Comparison of ENCODE assay signal across 16 cellular contexts in genomic region chr5:135387629-135387960, GRCh38. TPM values are rescaled to one million over a fixed set of nuclear protein-coding genes. Genes with fewer than 3 reads are reported as not detected.
DNase-seq lines count a peak whose midpoint lies in the region; ATAC-seq and TF ChIP-seq lines count a peak whose summit lies in the region.
"Had no signal": no experiment of that assay in that cellular context is flagged by ENCODE, and none has a peak within 500 bp of the region (broad histone marks: within the 10 kb centered on the region; RNA-seq: fewer than 3 reads in every experiment).

No MANE protein-coding gene starts in this region.

- H3K9me2 ChIP-seq in MM.1S (replicated peaks; ENCODE audit: insufficient read depth, low read length) = no peaks in the 10 kb centered on the region

- H3K4me1 ChIP-seq in ACC112 (ENCODE audit: control insufficient read depth, insufficient read depth, low read length, unreplicated experiment) (peaks cover 65% of the 10 kb centered on the region), mammary epithelial cell (ENCODE audit: insufficient read depth, low read length) (peaks cover 81% of the 10 kb centered on the region), muscle layer of duodenum (ENCODE audit: control insufficient read depth in 1 of 2, insufficient read depth in 2 of 2, low read length in 2 of 2) (peaks cover 29 to 31% of the 10 kb centered on the region in 2 donors), prostate gland (replicated peaks) (peaks cover 3% of the 10 kb centered on the region), MM.1S (ENCODE audit: low read length) (peaks cover 10% of the 10 kb centered on the region)

- H3K9ac ChIP-seq in mammary epithelial cell (ENCODE audit: insufficient read depth, low read length) = peak overlapping the region; percentile 38
- no peak overlapping the region for H3K9ac ChIP-seq in MM.1S (ENCODE audit: low read length)

- no peaks in the 10 kb centered on the region; the same call in 1 of the 2 replicates for H3K27me3 Mint-ChIP-seq in HFFc6 (ENCODE audit: insufficient read depth)
- H3K27me3 Mint-ChIP-seq: naive thymus-derived CD8-positive, alpha-beta T cell; stimulated activated memory B cell treated with anti-CD40 and anti-IgM and Interleukin-4, amounts not matched to agents 10 μg/mL and 1 μg/mL and 100 μg/mL, for 72 hours had no signal

- H3K27ac ChIP-seq in ACC112 (ENCODE audit: low read depth, low read length) (peak overlapping the region; percentile 94), mammary epithelial cell (ENCODE audit: insufficient read depth, low read depth, low read length) (peak overlapping the region; percentile 92), muscle layer of duodenum (ENCODE audit: low read length) (peak overlapping the region; percentile 64), prostate gland (no peak overlapping the region), MM.1S (ENCODE audit: low read length) (no peak overlapping the region)
- H3K27ac ChIP-seq: SK-N-MC had no signal

- H2AFZ ChIP-seq in ACC112 (ENCODE audit: low read length, unreplicated experiment) (no peak overlapping the region), mammary epithelial cell (ENCODE audit: low read depth, low read length) (no peak overlapping the region), MM.1S (ENCODE audit: low read length) (no peak overlapping the region)

- TF ChIP-seq CTCF in HFFc6 (IDR thresholded peaks at IDR 0.05) (no peak), mammary epithelial cell (conservative IDR thresholded peaks at IDR 0.05 in 1 of 2, IDR thresholded peaks at IDR 0.05 in 1 of 2; ENCODE audit: extremely low read depth in 1 of 2, insufficient read depth in 1 of 2, low read depth in 1 of 2, low read length in 2 of 2) (no peak), prostate gland (IDR thresholded peaks at IDR 0.05) (no peak), MM.1S (IDR thresholded peaks at IDR 0.05; ENCODE audit: low read length) (no peak)

- H3K79me2 ChIP-seq in ACC112 (ENCODE audit: control insufficient read depth, insufficient read depth, low read length, unreplicated experiment) (peaks cover 79% of the 10 kb centered on the region), mammary epithelial cell (ENCODE audit: insufficient read depth, low read length) (peaks cover 91% of the 10 kb centered on the region), MM.1S (ENCODE audit: low read length) (peaks cover 98% of the 10 kb centered on the region)

- H3K27me3 ChIP-seq in ACC112 (ENCODE audit: insufficient read depth, low read length) = no peaks in the 10 kb centered on the region
- no peaks in the 10 kb centered on the region for H3K27me3 ChIP-seq in mammary epithelial cell (ENCODE audit: insufficient read depth, low read length)
- H3K27me3 ChIP-seq in muscle layer of duodenum (ENCODE audit: low read depth, low read length) = no peaks in the 10 kb centered on the region
- no peaks in the 10 kb centered on the region for H3K27me3 ChIP-seq in prostate gland (replicated peaks; ENCODE audit: insufficient read depth)
- H3K27me3 ChIP-seq in MM.1S (replicated peaks; ENCODE audit: insufficient read depth, low read length) = no peaks in the 10 kb centered on the region

- dilution Hi-C loops in mammary epithelial cell (cut with HindIII; ENCODE audit: low sequenced_read_pairs) = no loop called here

- H3K4me2 ChIP-seq in mammary epithelial cell (ENCODE audit: insufficient read depth, low read depth, low read length) = peak overlapping the region; percentile 59
- no peak overlapping the region for H3K4me2 ChIP-seq in MM.1S (ENCODE audit: low read depth, low read length)

- H3K27ac Mint-ChIP-seq in HFFc6 = peak overlapping the region; percentile 89
- H3K27ac Mint-ChIP-seq: stimulated activated memory B cell treated with anti-CD40 and anti-IgM and Interleukin-4, amounts not matched to agents 10 μg/mL and 1 μg/mL and 100 μg/mL, for 72 hours had no signal

- intact Hi-C loops in mammary epithelial cell (cut with micrococcal nuclease) (no loop called here), prostate gland (cut with DNase I) (no loop called here)

- no peak for DNase-seq in HFFc6
- no peak for DNase-seq in mammary epithelial cell
- no peak for DNase-seq in prostate gland (ENCODE audit: low spot score)
- no peak for DNase-seq in MM.1S
- no peak for DNase-seq in NK-92 (lab: John Stamatoyannopoulos, UW; ENCODE audit: unreplicated experiment)
- DNase-seq: activated naive CD4-positive, alpha-beta T cell; hippocampal formation; naive thymus-derived CD8-positive, alpha-beta T cell; NCI-H2227 treated with DMSO at 0.1 percent for 48 hours had no signal

- TF ChIP-seq POLR2A in prostate gland (IDR thresholded peaks at IDR 0.05) = no peak

- H3K4me1 Mint-ChIP-seq in HFFc6 (ENCODE audit: low read depth) = peaks cover 91% of the 10 kb centered on the region

- H3K9me3 Mint-ChIP-seq in HFFc6 = no peaks in the 10 kb centered on the region
- H3K9me3 Mint-ChIP-seq: naive thymus-derived CD8-positive, alpha-beta T cell; stimulated activated memory B cell treated with anti-CD40 and anti-IgM and Interleukin-4, amounts not matched to agents 10 μg/mL and 1 μg/mL and 100 μg/mL, for 72 hours had no signal

- H3K36me3 Mint-ChIP-seq in HFFc6 (ENCODE audit: low read depth) = peaks cover 62% of the 10 kb centered on the region

- H4K20me1 ChIP-seq in mammary epithelial cell (ENCODE audit: insufficient read depth, low read length) = no peaks in the 10 kb centered on the region
- H4K20me1 ChIP-seq in MM.1S (ENCODE audit: insufficient read depth, low read length) = peaks cover 94% of the 10 kb centered on the region

- H3K9me3 ChIP-seq in mammary epithelial cell (replicated peaks; ENCODE audit: insufficient read depth, low read length) = no peaks in the 10 kb centered on the region
- no peaks in the 10 kb centered on the region for H3K9me3 ChIP-seq in muscle layer of duodenum (ENCODE audit: control insufficient read depth in 1 of 2, low read length in 2 of 2)
- no peaks in the 10 kb centered on the region for H3K9me3 ChIP-seq in prostate gland
- no peaks in the 10 kb centered on the region for H3K9me3 ChIP-seq in MM.1S (replicated peaks; ENCODE audit: insufficient read depth, low read length)

- no TSS peak for BruUV-seq in mammary epithelial cell (replicated peaks; lab: Mats Ljungman, UMichigan)

- H3K36me3 ChIP-seq in ACC112 (ENCODE audit: insufficient read depth, low read length) (peaks cover 12% of the 10 kb centered on the region; the same call in 1 of the 2 replicates), mammary epithelial cell (ENCODE audit: insufficient read depth, low read length) (peaks cover 30% of the 10 kb centered on the region), muscle layer of duodenum (ENCODE audit: control insufficient read depth in 1 of 2, insufficient read depth in 2 of 2, low read length in 2 of 2) (peaks cover 40 to 56% of the 10 kb centered on the region in 2 donors), prostate gland (peaks cover 0 to 4% of the 10 kb centered on the region in 2 donors), MM.1S (replicated peaks; ENCODE audit: insufficient read depth, low read length) (peaks cover 34% of the 10 kb centered on the region)

- no peak overlapping the region for H3K4me3 ChIP-seq in ACC112 (ENCODE audit: low read depth, low read length)
- no peak overlapping the region for H3K4me3 ChIP-seq in mammary epithelial cell (replicated peaks in 1 of 3; ENCODE audit: insufficient read depth in 1 of 3, low read depth in 2 of 3, low read length in 3 of 3)
- H3K4me3 ChIP-seq in muscle layer of duodenum (ENCODE audit: low read depth in 1 of 2, low read length in 2 of 2) = no peak overlapping the region
- no peak overlapping the region for H3K4me3 ChIP-seq in prostate gland
- H3K4me3 ChIP-seq in MM.1S (ENCODE audit: low read length) = no peak overlapping the region
- H3K4me3 ChIP-seq: SK-N-MC had no signal

- CTCF ChIA-PET in mammary epithelial cell (lab: Charles Lee; ENCODE audit: low non-redundant PET) = no interaction called here

- H3F3A ChIP-seq in MM.1S (ENCODE audit: insufficient read depth, low read length) = no peaks in the 10 kb centered on the region

- ATAC-seq in GM21737 (IDR thresholded peaks at IDR 0.05; ENCODE audit: unreplicated experiment) = no peak
- ATAC-seq: naive thymus-derived CD8-positive, alpha-beta T cell; stimulated activated memory B cell treated with anti-CD40 and anti-IgM and Interleukin-4, amounts not matched to agents 10 μg/mL and 1 μg/mL and 100 μg/mL, for 72 hours had no signal

- H3K4me3 Mint-ChIP-seq in HFFc6 = peak overlapping the region; percentile 27; the same call in 1 of the 2 replicates
- H3K4me3 Mint-ChIP-seq: stimulated activated memory B cell treated with anti-CD40 and anti-IgM and Interleukin-4, amounts not matched to agents 10 μg/mL and 1 μg/mL and 100 μg/mL, for 72 hours had no signal

- in situ Hi-C loops in mammary epithelial cell (cut with MboI; ENCODE audit: low sequenced_read_pairs in 2 of 2) = no loop called here

RNA-seq across cellular contexts. Expression of gene MACROH2A1, which starts 11.4 kb away (rescaled TPM):
- total RNA-seq in HFFc6 (2021; fragmentation: NEBNext Ultra II Directional; extraction: Animal tissue kit (Norgen Biotek cat#: 25700)) = 100 to 1,000 TPM; 116 to 144 (median 127) TPM
- total RNA-seq in mammary epithelial cell = 100 to 1,000 TPM; 317 to 416 TPM
- 377 TPM for polyA plus RNA-seq in mammary epithelial cell
- 255 TPM for polyA minus RNA-seq in mammary epithelial cell
- total RNA-seq in prostate gland = 100 to 1,000 TPM; 189 to 191 TPM

RNA-seq across cellular contexts. Expression of gene DCANP1, which starts 59.6 kb away (rescaled TPM):
- total RNA-seq in HFFc6 (2021; fragmentation: NEBNext Ultra II Directional; extraction: Animal tissue kit (Norgen Biotek cat#: 25700)) = not detected
- total RNA-seq in mammary epithelial cell = not detected
- polyA plus RNA-seq in mammary epithelial cell = not detected
- not detected for polyA minus RNA-seq in mammary epithelial cell
- total RNA-seq in prostate gland = not detected
- total RNA-seq: dermis microvascular lymphatic vessel endothelial cell; H4; naive thymus-derived CD8-positive, alpha-beta T cell had no signal
- polyA plus RNA-seq: naive thymus-derived CD8-positive, alpha-beta T cell had no signal

Comparison
In these comparisons a context has a peak if more than half of its experiments do, and no peak if none do; other contexts are left out.
1. H3K27ac ChIP-seq: peak in ACC112 (single experiment), mammary epithelial cell (single experiment) and muscle layer of duodenum (single experiment); none in prostate gland (0 of 2) and MM.1S (single experiment).